In genomic region chr15:78170848-78171773, GRCh38 we compare ENCODE assay signal across 1 cellular context.
A peak's percentile ranks its signal among the peaks of the same experiment; 100 is the strongest.
TF ChIP-seq lines count a peak whose summit lies in the region.

No MANE protein-coding gene starts in this region.

TF ChIP-seq in GM12878, 131 proteins besides CTCF, POLR2A, EP300 and RAD21 (continued from another document and continues in another):
- no peak for TF ChIP-seq E4F1 (IDR thresholded peaks at IDR 0.05; ENCODE audit: borderline replicate concordance, partially characterized antibody)
- TF ChIP-seq FOXM1 (IDR thresholded peaks at IDR 0.05; ENCODE audit: low read depth, low read length) = 0 out of 2 replicates have a peak, but pooled peaks have one; percentile 34
- no peak; the same call in 1 of the 2 replicates for TF ChIP-seq SMC3 (IDR thresholded peaks at IDR 0.05; ENCODE audit: borderline replicate concordance, low read length)
- TF ChIP-seq POLR2AphosphoS5 (IDR thresholded peaks at IDR 0.05; ENCODE audit: low read length) = no peak
- TF ChIP-seq ELK1 (IDR thresholded peaks at IDR 0.05; ENCODE audit: low read depth, low read length) = no peak
- TF ChIP-seq ZZZ3 (IDR thresholded peaks at IDR 0.05; ENCODE audit: control insufficient read depth, insufficient read length, low read depth) = no peak
- peak; percentile 26; the same call in 1 of the 2 replicates for TF ChIP-seq MTA3 (IDR thresholded peaks at IDR 0.05; ENCODE audit: borderline replicate concordance, low read length)
- no peak for TF ChIP-seq CHD4 (IDR thresholded peaks at IDR 0.05)
- peak; percentile 73 for TF ChIP-seq NFIC (IDR thresholded peaks at IDR 0.05; ENCODE audit: low read depth, low read length)
- 0 out of 2 replicates have a peak, but pooled peaks have one; percentile 42 for TF ChIP-seq RCOR1 (conservative IDR thresholded peaks at IDR 0.05; ENCODE audit: low read depth, low read length)
- no peak for TF ChIP-seq HDGF (IDR thresholded peaks at IDR 0.05)
- no peak for TF ChIP-seq NFYA (IDR thresholded peaks at IDR 0.05; ENCODE audit: borderline replicate concordance, low read depth, low read length)
- TF ChIP-seq PAX5 (IDR thresholded peaks at IDR 0.05; ENCODE audit: borderline replicate concordance, low read depth, low read length) = no peak
- no peak for TF ChIP-seq NR2C1 (IDR thresholded peaks at IDR 0.05)
- TF ChIP-seq IRF5 (IDR thresholded peaks at IDR 0.05; ENCODE audit: borderline replicate concordance) = no peak
- no peak for TF ChIP-seq CBX3 (IDR thresholded peaks at IDR 0.05; ENCODE audit: borderline replicate concordance, low read depth)
- no peak for TF ChIP-seq ZBTB11 (CRISPR knock-in tag; IDR thresholded peaks at IDR 0.05)
- no peak for TF ChIP-seq SUZ12 (IDR thresholded peaks at IDR 0.05; ENCODE audit: unreplicated experiment)
- no peak for TF ChIP-seq ASH2L (IDR thresholded peaks at IDR 0.05; ENCODE audit: borderline replicate concordance, low read depth)
- TF ChIP-seq BRCA1 (IDR thresholded peaks at IDR 0.05; ENCODE audit: low read depth, low read length) = no peak
- TF ChIP-seq RBBP5 (conservative IDR thresholded peaks at IDR 0.05) = no peak
- TF ChIP-seq FOS (IDR thresholded peaks at IDR 0.05; ENCODE audit: borderline replicate concordance, extremely low read depth, insufficient read length) = no peak
- TF ChIP-seq CEBPZ (IDR thresholded peaks at IDR 0.05; ENCODE audit: low read depth, low read length) = no peak
- no peak for TF ChIP-seq CUX1 (IDR thresholded peaks at IDR 0.05; ENCODE audit: insufficient replicate concordance, low read depth, low read length)
- no peak for TF ChIP-seq ZBTB40 (IDR thresholded peaks at IDR 0.05; ENCODE audit: borderline replicate concordance)
- TF ChIP-seq NBN (IDR thresholded peaks at IDR 0.05) = no peak
- no peak for TF ChIP-seq SMAD5 (IDR thresholded peaks at IDR 0.05; ENCODE audit: low read depth)
- no peak for TF ChIP-seq ZBTB4 (CRISPR knock-in tag; IDR thresholded peaks at IDR 0.05)
